ENCODE assay signal across 1 cellular context in genomic region chr1:7558041-7558461, GRCh38.
TF ChIP-seq lines count a peak whose summit lies in the region.

No MANE protein-coding gene starts in this region.

TF ChIP-seq in GM23338, 12 proteins besides CTCF, POLR2A, EP300 and RAD21 (continued from another document):
- TF ChIP-seq ZNF462 (CRISPR knock-in tag; IDR thresholded peaks at IDR 0.05) (no peak), CREB1 (CRISPR knock-in tag; IDR thresholded peaks at IDR 0.05; ENCODE audit: low read depth) (no peak), STAT1 (IDR thresholded peaks at IDR 0.05; ENCODE audit: unreplicated experiment) (no peak), POLR2AphosphoS5 (IDR thresholded peaks at IDR 0.05; ENCODE audit: low read depth) (no peak), ZNF114 (CRISPR knock-in tag; IDR thresholded peaks at IDR 0.05) (no peak), EZH2 (IDR thresholded peaks at IDR 0.05; ENCODE audit: low read depth, unreplicated experiment) (no peak), REST (IDR thresholded peaks at IDR 0.05; ENCODE audit: unreplicated experiment) (no peak), ETS1 (IDR thresholded peaks at IDR 0.05) (no peak), ZNF331 (CRISPR knock-in tag; IDR thresholded peaks at IDR 0.05; ENCODE audit: low read depth) (no peak)
